In the genomic region with DNA sequence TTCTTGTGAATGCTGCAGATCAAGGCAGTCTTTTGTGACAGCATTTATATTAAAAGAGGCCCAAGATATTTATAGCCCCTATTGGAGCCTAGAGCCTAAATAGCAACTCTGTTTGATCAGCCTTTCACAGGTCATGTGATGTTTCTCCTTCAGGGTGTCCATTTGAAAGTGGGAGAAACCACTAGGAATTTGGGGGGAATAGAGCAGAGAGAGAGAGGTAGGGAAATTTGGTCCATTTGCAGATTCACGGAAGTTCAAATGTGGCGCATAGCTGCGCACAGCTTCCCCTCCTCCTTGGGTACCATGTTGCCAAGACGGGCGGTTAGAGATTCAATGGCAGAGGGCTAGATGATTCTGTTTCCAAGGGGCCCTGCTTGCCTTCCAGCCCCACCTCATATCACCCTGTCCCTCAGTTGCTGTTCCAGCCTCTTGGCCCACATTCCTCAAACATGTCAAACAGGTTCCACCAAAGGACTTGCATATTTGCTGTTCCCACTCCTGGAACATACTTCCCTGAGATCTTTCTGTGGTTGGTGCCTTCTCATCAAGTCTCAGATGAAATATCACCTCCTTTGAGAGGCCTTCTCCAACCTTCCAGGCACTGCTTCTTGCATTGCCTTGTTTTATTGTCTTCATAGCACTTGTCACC, we compare ENCODE assay signal across 15 cellular contexts.
DNase-seq lines count a peak whose midpoint lies in the region; TF ChIP-seq lines count a peak whose summit lies in the region.
"Had no signal": no experiment of that assay in that cellular context is flagged by ENCODE, and none has a peak within 500 bp of the region (broad histone marks: within the 10 kb centered on the region; RNA-seq: fewer than 3 reads in every experiment).

No MANE protein-coding gene starts in this region.

- H2BK12ac ChIP-seq in trophoblast cell (ENCODE audit: low read length), result no peak overlapping the region

- H3K4me3 ChIP-seq in trophoblast cell (ENCODE audit: low read depth, low read length), result no peak overlapping the region
- H3K4me3 ChIP-seq in suprapubic skin, result no peak overlapping the region
- H3K4me3 ChIP-seq: GM23248, right atrium auricular region, thoracic aorta had no signal

- peaks cover 7% of the 10 kb centered on the region for H3K79me1 ChIP-seq in trophoblast cell (ENCODE audit: low read length)

- H2BK120ac ChIP-seq in trophoblast cell (ENCODE audit: insufficient read depth, low read length, poor library complexity), result no peak overlapping the region

- no peak overlapping the region for H2AFZ ChIP-seq in trophoblast cell (ENCODE audit: insufficient read depth, low read length, poor library complexity)
- H2AFZ ChIP-seq: GM23248 had no signal

- no peaks in the 10 kb centered on the region for H3K79me2 ChIP-seq in trophoblast cell (ENCODE audit: control insufficient read depth, insufficient read depth, low read length, poor library complexity)

- no peak overlapping the region for H4K8ac ChIP-seq in trophoblast cell (ENCODE audit: low read depth, low read length)

- no peak overlapping the region for H3K23ac ChIP-seq in trophoblast cell (ENCODE audit: low read length)

- no peak overlapping the region for H3K4ac ChIP-seq in trophoblast cell (ENCODE audit: low read depth, low read length)

- H3K27ac Mint-ChIP-seq in mesothelial cell of epicardium, result no peak overlapping the region
- H3K27ac Mint-ChIP-seq: CD8-positive, alpha-beta T cell had no signal

- peaks cover 0 to 2% of the 10 kb centered on the region in 2 experiments for H3K36me3 ChIP-seq in trophoblast cell (ENCODE audit: control insufficient read depth in 1 of 2, insufficient read depth in 2 of 2, low read length in 2 of 2)
- no peaks in the 10 kb centered on the region for H3K36me3 ChIP-seq in suprapubic skin
- H3K36me3 ChIP-seq: right atrium auricular region, thoracic aorta had no signal

- H3K27me3 Mint-ChIP-seq in mesothelial cell of epicardium (ENCODE audit: low read depth), result peaks cover 85% of the 10 kb centered on the region

- TF ChIP-seq POLR2A in suprapubic skin (IDR thresholded peaks at IDR 0.05), result no peak

- H3K4me1 ChIP-seq in trophoblast cell (ENCODE audit: control insufficient read depth in 1 of 2, insufficient read depth in 2 of 2, low read length in 2 of 2), result peaks cover 13 to 16% of the 10 kb centered on the region in 2 experiments
- peaks cover 8% of the 10 kb centered on the region for H3K4me1 ChIP-seq in suprapubic skin

- peaks cover 11% of the 10 kb centered on the region for H3K4me1 Mint-ChIP-seq in mesothelial cell of epicardium

- H3K9ac ChIP-seq in trophoblast cell (ENCODE audit: low read length), result no peak overlapping the region
- H3K9ac ChIP-seq: GM23248 had no signal

- H3K9me3 Mint-ChIP-seq in mesothelial cell of epicardium, result no peaks in the 10 kb centered on the region
- H3K9me3 Mint-ChIP-seq: CD8-positive, alpha-beta T cell had no signal

- no CpG with 5 or more reads among the region's 5 CpGs for WGBS in trophoblast cell (ENCODE audit: extremely low coverage, insufficient coverage, insufficient read length)
- WGBS in suprapubic skin, result 91% methylated on average over 5 of the region's 5 CpGs

- no peak overlapping the region for H3K14ac ChIP-seq in trophoblast cell (ENCODE audit: low read length)

- H4K12ac ChIP-seq in trophoblast cell (ENCODE audit: low read depth, low read length), result no peak overlapping the region

- TF ChIP-seq CTCF in suprapubic skin (IDR thresholded peaks at IDR 0.05), result no peak
- no peak for TF ChIP-seq CTCF in mesothelial cell of epicardium (IDR thresholded peaks at IDR 0.05; ENCODE audit: unreplicated experiment)

- peak; percentile 48 for DNase-seq in NCI-H748 (lab: John Stamatoyannopoulos, UW; ENCODE audit: unreplicated experiment)
- DNase-seq in NCI-H748 treated with DMSO at 0.1 percent for 48 hours (lab: John Stamatoyannopoulos, UW), result no peak
- DNase-seq in LoVo (ENCODE audit: low spot score), result peak; percentile 39
- peak; percentile 29 for DNase-seq in epithelial cell of prostate (ENCODE audit: low read depth, low spot score)
- peak; percentile 72 to 95 for DNase-seq in trophoblast cell
- DNase-seq in AG08396 (ENCODE audit: low spot score), result no peak
- no peak for DNase-seq in suprapubic skin (ENCODE audit: low spot score in 2 of 2)
- no peak for DNase-seq in mesothelial cell of epicardium (ENCODE audit: low spot score in 2 of 2, unreplicated experiment in 2 of 2)
- DNase-seq: CD8-positive, alpha-beta T cell; GM23248; hypothalamus; NCI-H2029 had no signal

- no peaks in the 10 kb centered on the region for H3K36me3 Mint-ChIP-seq in mesothelial cell of epicardium
- H3K36me3 Mint-ChIP-seq: CD8-positive, alpha-beta T cell had no signal

- no peak for TF ChIP-seq EP300 in suprapubic skin (IDR thresholded peaks at IDR 0.05)

- no peak overlapping the region for H3K18ac ChIP-seq in trophoblast cell (ENCODE audit: low read length)

- H2BK5ac ChIP-seq in trophoblast cell (ENCODE audit: low read depth, low read length, poor library complexity), result no peak overlapping the region

- H3K27me3 ChIP-seq in trophoblast cell (ENCODE audit: insufficient read depth, low read length), result no peaks in the 10 kb centered on the region
- no peaks in the 10 kb centered on the region for H3K27me3 ChIP-seq in suprapubic skin
- H3K27me3 ChIP-seq: right atrium auricular region had no signal

- H3K27ac ChIP-seq in epithelial cell of prostate, result peak overlapping the region; percentile 29
- peak overlapping the region; percentile 24 for H3K27ac ChIP-seq in trophoblast cell (ENCODE audit: low read depth, low read length)
- no peak overlapping the region for H3K27ac ChIP-seq in suprapubic skin
- H3K27ac ChIP-seq: GM23248, right atrium auricular region, thoracic aorta, VCaP had no signal

- no peak overlapping the region for H4K91ac ChIP-seq in trophoblast cell (ENCODE audit: low read depth, low read length)

- no peak overlapping the region for H3K4me3 Mint-ChIP-seq in mesothelial cell of epicardium
- H3K4me3 Mint-ChIP-seq: CD8-positive, alpha-beta T cell had no signal

- no peak overlapping the region for H2AK5ac ChIP-seq in trophoblast cell (ENCODE audit: low read length)

- no peaks in the 10 kb centered on the region for H3K9me3 ChIP-seq in trophoblast cell (ENCODE audit: insufficient read depth, low read depth, low read length)
- H3K9me3 ChIP-seq in suprapubic skin, result no peaks in the 10 kb centered on the region
- H3K9me3 ChIP-seq: right atrium auricular region, thoracic aorta had no signal

- H3K4me2 ChIP-seq in trophoblast cell (ENCODE audit: low read length), result peak overlapping the region; percentile 27

Comparison
In these comparisons a context has a peak if more than half of its experiments do, and no peak if none do; other contexts are left out.
1. DNase-seq: peak in NCI-H748 (single experiment), LoVo (single experiment), epithelial cell of prostate (single experiment) and trophoblast cell (2 of 2); none in NCI-H748 treated with DMSO at 0.1 percent for 48 hours (single experiment), AG08396 (single experiment), suprapubic skin (0 of 2) and mesothelial cell of epicardium (0 of 2).